1 cellular context compared by ENCODE assay signal in genomic region chr1:60924964-60925798, GRCh38.
A peak's percentile ranks its signal among the peaks of the same experiment; 100 is the strongest.
TF ChIP-seq lines count a peak whose summit lies in the region.

No MANE protein-coding gene starts in this region.

TF ChIP-seq in K562, 482 proteins besides CTCF, POLR2A, EP300 and RAD21 (continued from another document and continues in another):
- TF ChIP-seq ZNF3 (CRISPR knock-in tag; IDR thresholded peaks at IDR 0.05) = no peak
- TF ChIP-seq, protein P1, sequence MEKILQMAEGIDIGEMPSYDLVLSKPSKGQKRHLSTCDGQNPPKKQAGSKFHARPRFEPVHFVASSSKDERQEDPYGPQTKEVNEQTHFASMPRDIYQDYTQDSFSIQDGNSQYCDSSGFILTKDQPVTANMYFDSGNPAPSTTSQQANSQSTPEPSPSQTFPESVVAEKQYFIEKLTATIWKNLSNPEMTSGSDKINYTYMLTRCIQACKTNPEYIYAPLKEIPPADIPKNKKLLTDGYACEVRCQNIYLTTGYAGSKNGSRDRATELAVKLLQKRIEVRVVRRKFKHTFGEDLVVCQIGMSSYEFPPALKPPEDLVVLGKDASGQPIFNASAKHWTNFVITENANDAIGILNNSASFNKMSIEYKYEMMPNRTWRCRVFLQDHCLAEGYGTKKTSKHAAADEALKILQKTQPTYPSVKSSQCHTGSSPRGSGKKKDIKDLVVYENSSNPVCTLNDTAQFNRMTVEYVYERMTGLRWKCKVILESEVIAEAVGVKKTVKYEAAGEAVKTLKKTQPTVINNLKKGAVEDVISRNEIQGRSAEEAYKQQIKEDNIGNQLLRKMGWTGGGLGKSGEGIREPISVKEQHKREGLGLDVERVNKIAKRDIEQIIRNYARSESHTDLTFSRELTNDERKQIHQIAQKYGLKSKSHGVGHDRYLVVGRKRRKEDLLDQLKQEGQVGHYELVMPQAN (IDR thresholded peaks at IDR 0.05; ENCODE audit: borderline replicate concordance) = no peak
- no peak for TF ChIP-seq THAP12 (CRISPR knock-in tag; IDR thresholded peaks at IDR 0.05)
- TF ChIP-seq ZNF12 (CRISPR knock-in tag; IDR thresholded peaks at IDR 0.05) = no peak
- TF ChIP-seq ZNF253 (CRISPR knock-in tag; conservative IDR thresholded peaks at IDR 0.05) = no peak
- TF ChIP-seq PHF8 (IDR thresholded peaks at IDR 0.05; ENCODE audit: borderline replicate concordance, low read length) = no peak
- TF ChIP-seq NR2F6 (CRISPR knock-in tag; IDR thresholded peaks at IDR 0.05) = no peak
- TF ChIP-seq ZNF175 (CRISPR knock-in tag; IDR thresholded peaks at IDR 0.05; ENCODE audit: low read depth) = no peak
- no peak for TF ChIP-seq POLR2H (tag; IDR thresholded peaks at IDR 0.05; ENCODE audit: low read depth)
- TF ChIP-seq CUX1 (CRISPR knock-in tag; IDR thresholded peaks at IDR 0.05) = no peak
- TF ChIP-seq DACH1 (IDR thresholded peaks at IDR 0.05; ENCODE audit: partially characterized antibody) = no peak
- TF ChIP-seq MIER1 (IDR thresholded peaks at IDR 0.05; ENCODE audit: low read depth) = no peak
- TF ChIP-seq CAMTA2 (CRISPR knock-in tag; conservative IDR thresholded peaks at IDR 0.05) = no peak
- TF ChIP-seq, protein P2, sequence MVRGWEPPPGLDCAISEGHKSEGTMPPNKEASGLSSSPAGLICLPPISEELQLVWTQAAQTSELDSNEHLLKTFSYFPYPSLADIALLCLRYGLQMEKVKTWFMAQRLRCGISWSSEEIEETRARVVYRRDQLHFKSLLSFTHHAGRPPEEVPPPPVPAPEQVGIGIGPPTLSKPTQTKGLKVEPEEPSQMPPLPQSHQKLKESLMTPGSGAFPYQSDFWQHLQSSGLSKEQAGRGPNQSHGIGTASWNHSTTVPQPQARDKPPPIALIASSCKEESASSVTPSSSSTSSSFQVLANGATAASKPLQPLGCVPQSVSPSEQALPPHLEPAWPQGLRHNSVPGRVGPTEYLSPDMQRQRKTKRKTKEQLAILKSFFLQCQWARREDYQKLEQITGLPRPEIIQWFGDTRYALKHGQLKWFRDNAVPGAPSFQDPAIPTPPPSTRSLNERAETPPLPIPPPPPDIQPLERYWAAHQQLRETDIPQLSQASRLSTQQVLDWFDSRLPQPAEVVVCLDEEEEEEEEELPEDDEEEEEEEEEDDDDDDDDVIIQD (CRISPR knock-in tag; IDR thresholded peaks at IDR 0.05) = no peak
- no peak for TF ChIP-seq ZBTB43 (CRISPR knock-in tag; IDR thresholded peaks at IDR 0.05)
- TF ChIP-seq, protein P3, sequence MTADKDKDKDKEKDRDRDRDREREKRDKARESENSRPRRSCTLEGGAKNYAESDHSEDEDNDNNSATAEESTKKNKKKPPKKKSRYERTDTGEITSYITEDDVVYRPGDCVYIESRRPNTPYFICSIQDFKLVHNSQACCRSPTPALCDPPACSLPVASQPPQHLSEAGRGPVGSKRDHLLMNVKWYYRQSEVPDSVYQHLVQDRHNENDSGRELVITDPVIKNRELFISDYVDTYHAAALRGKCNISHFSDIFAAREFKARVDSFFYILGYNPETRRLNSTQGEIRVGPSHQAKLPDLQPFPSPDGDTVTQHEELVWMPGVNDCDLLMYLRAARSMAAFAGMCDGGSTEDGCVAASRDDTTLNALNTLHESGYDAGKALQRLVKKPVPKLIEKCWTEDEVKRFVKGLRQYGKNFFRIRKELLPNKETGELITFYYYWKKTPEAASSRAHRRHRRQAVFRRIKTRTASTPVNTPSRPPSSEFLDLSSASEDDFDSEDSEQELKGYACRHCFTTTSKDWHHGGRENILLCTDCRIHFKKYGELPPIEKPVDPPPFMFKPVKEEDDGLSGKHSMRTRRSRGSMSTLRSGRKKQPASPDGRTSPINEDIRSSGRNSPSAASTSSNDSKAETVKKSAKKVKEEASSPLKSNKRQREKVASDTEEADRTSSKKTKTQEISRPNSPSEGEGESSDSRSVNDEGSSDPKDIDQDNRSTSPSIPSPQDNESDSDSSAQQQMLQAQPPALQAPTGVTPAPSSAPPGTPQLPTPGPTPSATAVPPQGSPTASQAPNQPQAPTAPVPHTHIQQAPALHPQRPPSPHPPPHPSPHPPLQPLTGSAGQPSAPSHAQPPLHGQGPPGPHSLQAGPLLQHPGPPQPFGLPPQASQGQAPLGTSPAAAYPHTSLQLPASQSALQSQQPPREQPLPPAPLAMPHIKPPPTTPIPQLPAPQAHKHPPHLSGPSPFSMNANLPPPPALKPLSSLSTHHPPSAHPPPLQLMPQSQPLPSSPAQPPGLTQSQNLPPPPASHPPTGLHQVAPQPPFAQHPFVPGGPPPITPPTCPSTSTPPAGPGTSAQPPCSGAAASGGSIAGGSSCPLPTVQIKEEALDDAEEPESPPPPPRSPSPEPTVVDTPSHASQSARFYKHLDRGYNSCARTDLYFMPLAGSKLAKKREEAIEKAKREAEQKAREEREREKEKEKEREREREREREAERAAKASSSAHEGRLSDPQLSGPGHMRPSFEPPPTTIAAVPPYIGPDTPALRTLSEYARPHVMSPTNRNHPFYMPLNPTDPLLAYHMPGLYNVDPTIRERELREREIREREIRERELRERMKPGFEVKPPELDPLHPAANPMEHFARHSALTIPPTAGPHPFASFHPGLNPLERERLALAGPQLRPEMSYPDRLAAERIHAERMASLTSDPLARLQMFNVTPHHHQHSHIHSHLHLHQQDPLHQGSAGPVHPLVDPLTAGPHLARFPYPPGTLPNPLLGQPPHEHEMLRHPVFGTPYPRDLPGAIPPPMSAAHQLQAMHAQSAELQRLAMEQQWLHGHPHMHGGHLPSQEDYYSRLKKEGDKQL (CRISPR knock-in tag; IDR thresholded peaks at IDR 0.05; ENCODE audit: borderline replicate concordance) = no peak
- TF ChIP-seq, protein P4, sequence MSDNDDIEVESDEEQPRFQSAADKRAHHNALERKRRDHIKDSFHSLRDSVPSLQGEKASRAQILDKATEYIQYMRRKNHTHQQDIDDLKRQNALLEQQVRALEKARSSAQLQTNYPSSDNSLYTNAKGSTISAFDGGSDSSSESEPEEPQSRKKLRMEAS (CRISPR knock-in tag; IDR thresholded peaks at IDR 0.05) = no peak
- no peak for TF ChIP-seq HNRNPK (IDR thresholded peaks at IDR 0.05; ENCODE audit: low read depth, low read length, poor library complexity, severe bottlenecking)
- no peak for TF ChIP-seq HNRNPH1 (optimal IDR thresholded peaks at IDR 0.05; ENCODE audit: low read depth, low read length)
- no peak for TF ChIP-seq ELF1 (tag; IDR thresholded peaks at IDR 0.05)
- TF ChIP-seq, protein P5, sequence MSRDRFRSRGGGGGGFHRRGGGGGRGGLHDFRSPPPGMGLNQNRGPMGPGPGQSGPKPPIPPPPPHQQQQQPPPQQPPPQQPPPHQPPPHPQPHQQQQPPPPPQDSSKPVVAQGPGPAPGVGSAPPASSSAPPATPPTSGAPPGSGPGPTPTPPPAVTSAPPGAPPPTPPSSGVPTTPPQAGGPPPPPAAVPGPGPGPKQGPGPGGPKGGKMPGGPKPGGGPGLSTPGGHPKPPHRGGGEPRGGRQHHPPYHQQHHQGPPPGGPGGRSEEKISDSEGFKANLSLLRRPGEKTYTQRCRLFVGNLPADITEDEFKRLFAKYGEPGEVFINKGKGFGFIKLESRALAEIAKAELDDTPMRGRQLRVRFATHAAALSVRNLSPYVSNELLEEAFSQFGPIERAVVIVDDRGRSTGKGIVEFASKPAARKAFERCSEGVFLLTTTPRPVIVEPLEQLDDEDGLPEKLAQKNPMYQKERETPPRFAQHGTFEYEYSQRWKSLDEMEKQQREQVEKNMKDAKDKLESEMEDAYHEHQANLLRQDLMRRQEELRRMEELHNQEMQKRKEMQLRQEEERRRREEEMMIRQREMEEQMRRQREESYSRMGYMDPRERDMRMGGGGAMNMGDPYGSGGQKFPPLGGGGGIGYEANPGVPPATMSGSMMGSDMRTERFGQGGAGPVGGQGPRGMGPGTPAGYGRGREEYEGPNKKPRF (IDR thresholded peaks at IDR 0.05; ENCODE audit: low read depth, low read length) = no peak
- 0 out of 2 replicates have a peak, but pooled peaks have one; percentile 41 for TF ChIP-seq MECOM (CRISPR knock-in tag; IDR thresholded peaks at IDR 0.05)
- no peak for TF ChIP-seq CHD2 (IDR thresholded peaks at IDR 0.05; ENCODE audit: low read depth, low read length)
- no peak for TF ChIP-seq CHCHD3 (CRISPR knock-in tag; IDR thresholded peaks at IDR 0.05)
- no peak for TF ChIP-seq SP1 (CRISPR knock-in tag; IDR thresholded peaks at IDR 0.05)
- TF ChIP-seq, protein P6, sequence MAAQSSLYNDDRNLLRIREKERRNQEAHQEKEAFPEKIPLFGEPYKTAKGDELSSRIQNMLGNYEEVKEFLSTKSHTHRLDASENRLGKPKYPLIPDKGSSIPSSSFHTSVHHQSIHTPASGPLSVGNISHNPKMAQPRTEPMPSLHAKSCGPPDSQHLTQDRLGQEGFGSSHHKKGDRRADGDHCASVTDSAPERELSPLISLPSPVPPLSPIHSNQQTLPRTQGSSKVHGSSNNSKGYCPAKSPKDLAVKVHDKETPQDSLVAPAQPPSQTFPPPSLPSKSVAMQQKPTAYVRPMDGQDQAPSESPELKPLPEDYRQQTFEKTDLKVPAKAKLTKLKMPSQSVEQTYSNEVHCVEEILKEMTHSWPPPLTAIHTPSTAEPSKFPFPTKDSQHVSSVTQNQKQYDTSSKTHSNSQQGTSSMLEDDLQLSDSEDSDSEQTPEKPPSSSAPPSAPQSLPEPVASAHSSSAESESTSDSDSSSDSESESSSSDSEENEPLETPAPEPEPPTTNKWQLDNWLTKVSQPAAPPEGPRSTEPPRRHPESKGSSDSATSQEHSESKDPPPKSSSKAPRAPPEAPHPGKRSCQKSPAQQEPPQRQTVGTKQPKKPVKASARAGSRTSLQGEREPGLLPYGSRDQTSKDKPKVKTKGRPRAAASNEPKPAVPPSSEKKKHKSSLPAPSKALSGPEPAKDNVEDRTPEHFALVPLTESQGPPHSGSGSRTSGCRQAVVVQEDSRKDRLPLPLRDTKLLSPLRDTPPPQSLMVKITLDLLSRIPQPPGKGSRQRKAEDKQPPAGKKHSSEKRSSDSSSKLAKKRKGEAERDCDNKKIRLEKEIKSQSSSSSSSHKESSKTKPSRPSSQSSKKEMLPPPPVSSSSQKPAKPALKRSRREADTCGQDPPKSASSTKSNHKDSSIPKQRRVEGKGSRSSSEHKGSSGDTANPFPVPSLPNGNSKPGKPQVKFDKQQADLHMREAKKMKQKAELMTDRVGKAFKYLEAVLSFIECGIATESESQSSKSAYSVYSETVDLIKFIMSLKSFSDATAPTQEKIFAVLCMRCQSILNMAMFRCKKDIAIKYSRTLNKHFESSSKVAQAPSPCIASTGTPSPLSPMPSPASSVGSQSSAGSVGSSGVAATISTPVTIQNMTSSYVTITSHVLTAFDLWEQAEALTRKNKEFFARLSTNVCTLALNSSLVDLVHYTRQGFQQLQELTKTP (IDR thresholded peaks at IDR 0.05; ENCODE audit: low read depth in 1 of 2, partially characterized antibody in 2 of 2) = no peak
- no peak for TF ChIP-seq HMGN3 (IDR thresholded peaks at IDR 0.05; ENCODE audit: borderline replicate concordance, extremely low read depth, insufficient read length, low read depth, low read length)
- TF ChIP-seq, protein P7, sequence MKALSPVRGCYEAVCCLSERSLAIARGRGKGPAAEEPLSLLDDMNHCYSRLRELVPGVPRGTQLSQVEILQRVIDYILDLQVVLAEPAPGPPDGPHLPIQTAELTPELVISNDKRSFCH (CRISPR knock-in tag; IDR thresholded peaks at IDR 0.05) = no peak
- TF ChIP-seq, protein P7 (tag; IDR thresholded peaks at IDR 0.05) = no peak
- no peak for TF ChIP-seq NFXL1 (CRISPR knock-in tag; IDR thresholded peaks at IDR 0.05)
